ENCODE assay signal across 38 cellular contexts in the genomic region with DNA sequence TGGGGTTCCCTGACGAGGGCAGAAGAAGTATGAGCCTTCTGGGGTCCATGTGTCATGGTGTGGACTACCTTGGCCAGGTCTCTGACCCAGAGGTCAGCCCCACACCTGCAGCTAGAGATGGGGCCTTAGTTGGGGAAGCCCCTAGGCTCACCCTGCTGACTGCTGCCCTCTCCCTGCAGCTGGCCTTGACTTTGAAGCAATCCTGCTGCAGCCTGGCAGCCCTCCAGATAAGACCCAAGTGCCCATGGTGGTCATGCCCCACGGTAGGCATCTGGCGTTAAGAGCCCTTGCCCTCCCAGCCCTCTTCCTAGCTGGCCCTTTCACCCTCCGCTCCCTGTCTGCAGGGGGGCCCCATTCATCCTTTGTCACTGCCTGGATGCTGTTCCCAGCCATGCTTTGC. TPM values are rescaled to one million over a fixed set of nuclear protein-coding genes. Genes with fewer than 3 reads are reported as not detected.
"Had no signal": no experiment of that assay in that cellular context is flagged by ENCODE, and none has a peak within 500 bp of the region (broad histone marks: within the 10 kb centered on the region; RNA-seq: fewer than 3 reads in every experiment).

No MANE protein-coding gene starts in this region.

- DNase-seq: Karpas-422, Kasumi-1, MG63, MM.1S, MV-4-11, NCI-H1048, NCI-H1092, NCI-H1092 treated with DMSO at 0.1 percent for 48 hours, NCI-H1105, NCI-H1105 treated with DMSO at 0.1 percent for 48 hours, NCI-H1417, NCI-H1417 treated with DMSO at 0.1 percent for 48 hours, NCI-H1436, NCI-H1436 treated with DMSO at 0.1 percent for 48 hours, NCI-H146, NCI-H1694, NCI-H1694 treated with DMSO at 0.1 percent for 48 hours, NCI-H187, NCI-H187 treated with DMSO at 0.1 percent for 48 hours, NCI-H1930, NCI-H2029, NCI-H2029 treated with DMSO at 0.1 percent for 48 hours, NCI-H2081, NCI-H2081 treated with DMSO at 0.1 percent for 48 hours, NCI-H2107, NCI-H2171, NCI-H2171 treated with DMSO at 0.1 percent for 48 hours, NCI-H2227 treated with DMSO at 0.1 percent for 48 hours, NCI-H226, NCI-H345, NCI-H446, NCI-H446 treated with DMSO at 0.1 percent for 48 hours, NCI-H510A, NCI-H510A treated with DMSO at 0.1 percent for 48 hours, NCI-H524, NCI-H524 treated with DMSO at 0.1 percent for 48 hours had no signal

- H3K27me3 ChIP-seq: MG63 had no signal

- H3K9me3 ChIP-seq: MG63 had no signal

- H3K36me3 ChIP-seq: MG63 had no signal

- H3K4me3 ChIP-seq: MG63 had no signal

RNA-seq across cellular contexts. Expression of gene AMIGO3, which starts 37.9 kb away (rescaled TPM):
- total RNA-seq: MCF 10A, NCI-H460 had no signal
